In genomic region chr12:70648191-70648590, GRCh38 we compare ENCODE assay signal across 22 cellular contexts. TPM values are rescaled to one million over a fixed set of nuclear protein-coding genes. Genes with fewer than 3 reads are reported as not detected.
A peak's percentile ranks its signal among the peaks of the same experiment; 100 is the strongest.
DNase-seq lines count a peak whose midpoint lies in the region; ATAC-seq and TF ChIP-seq lines count a peak whose summit lies in the region.
"Had no signal": no experiment of that assay in that cellular context is flagged by ENCODE, and none has a peak within 500 bp of the region (broad histone marks: within the 10 kb centered on the region; RNA-seq: fewer than 3 reads in every experiment).

No MANE protein-coding gene starts in this region.

- no TSS peak for BruUV-seq in Calu3 (replicated peaks; lab: Mats Ljungman, UMichigan)

- intact Hi-C loops in Calu3 (cut with micrococcal nuclease; ENCODE audit: unreplicated experiment) = loop anchor here (5.0 kb wide), 2 partner anchors 41 to 514 kb away; no protein-coding TSS in a partner anchor

- DNase-seq in Calu3 = no peak
- DNase-seq in HFFc6 = peak; percentile 33
- peak; percentile 29 for DNase-seq in astrocyte of the spinal cord (ENCODE audit: low read depth, low spot score)
- DNase-seq in kidney tubule cell (ENCODE audit: low spot score) = peak; percentile 48
- DNase-seq in HuH-7 (ENCODE audit: low spot score) = no peak
- DNase-seq: activated CD4-positive, alpha-beta T cell treated with anti-CD3 and anti-CD28 coated beads, Interleukin-2, amount 10 ng/mL, durations not matched to agents 24 days and 14 days; activated CD8-positive, alpha-beta memory T cell treated with anti-CD3 and anti-CD28 coated beads, Interleukin-2, amount 50 U/mL, for 4 hours; activated effector memory CD4-positive, alpha-beta T cell treated with Interleukin-2 at 50 U/mL for 16 hours; amniotic stem cell; CD8-positive, alpha-beta memory T cell; DMS79; endodermal cell; kidney; NCI-H1105; NCI-H510A; psoas muscle; stimulated activated CD4-positive, alpha-beta T cell treated with anti-CD3 and anti-CD28 coated beads, Interleukin-15, amount 100 ng/mL, for 24 hours; T-cell; testis had no signal

- no peak overlapping the region for H3K4me3 ChIP-seq in astrocyte of the spinal cord (ENCODE audit: low read depth, low read length)
- H3K4me3 ChIP-seq: hepatocyte, psoas muscle, testis had no signal

- H3K27ac Mint-ChIP-seq in Calu3 (ENCODE audit: unreplicated experiment) (peak overlapping the region; percentile 91), HFFc6 (peak overlapping the region; percentile 94)
- H3K27ac Mint-ChIP-seq: activated CD4-positive, alpha-beta T cell treated with anti-CD3 and anti-CD28 coated beads, Interleukin-2, amount 10 ng/mL, durations not matched to agents 24 days and 14 days; CD8-positive, alpha-beta memory T cell; endodermal cell; T-cell had no signal

- peaks cover 77% of the 10 kb centered on the region for H3K4me1 Mint-ChIP-seq in Calu3 (ENCODE audit: low read depth, unreplicated experiment)
- H3K4me1 Mint-ChIP-seq in HFFc6 (ENCODE audit: low read depth) = peaks cover 81% of the 10 kb centered on the region
- H3K4me1 Mint-ChIP-seq: endodermal cell had no signal

- TF ChIP-seq CTCF in Calu3 (IDR thresholded peaks at IDR 0.05; ENCODE audit: unreplicated experiment) (no peak), HFFc6 (IDR thresholded peaks at IDR 0.05) (no peak), astrocyte of the spinal cord (IDR thresholded peaks at IDR 0.05; ENCODE audit: low read depth, low read length) (no peak)

- in situ Hi-C loops in astrocyte of the spinal cord (cut with HindIII; ENCODE audit: low sequenced_read_pairs) = no loop called here

- H3K4me3 Mint-ChIP-seq in Calu3 (ENCODE audit: low read depth, unreplicated experiment) = no peak overlapping the region
- peak overlapping the region; percentile 48 for H3K4me3 Mint-ChIP-seq in HFFc6
- H3K4me3 Mint-ChIP-seq: activated CD4-positive, alpha-beta T cell treated with anti-CD3 and anti-CD28 coated beads, Interleukin-2, amount 10 ng/mL, durations not matched to agents 24 days and 14 days; CD8-positive, alpha-beta memory T cell; endodermal cell; T-cell had no signal

- H3K9me3 Mint-ChIP-seq in Calu3 (ENCODE audit: low read depth, unreplicated experiment) = peaks cover 2% of the 10 kb centered on the region
- H3K9me3 Mint-ChIP-seq in HFFc6 = no peaks in the 10 kb centered on the region
- H3K9me3 Mint-ChIP-seq: activated CD4-positive, alpha-beta T cell treated with anti-CD3 and anti-CD28 coated beads, Interleukin-2, amount 10 ng/mL, durations not matched to agents 24 days and 14 days; CD8-positive, alpha-beta memory T cell; endodermal cell; T-cell had no signal

- H3K36me3 Mint-ChIP-seq in Calu3 (ENCODE audit: insufficient read depth, unreplicated experiment) (peaks cover 36% of the 10 kb centered on the region), HFFc6 (ENCODE audit: low read depth) (no peaks in the 10 kb centered on the region; the same call in 1 of the 2 replicates)
- H3K36me3 Mint-ChIP-seq: CD8-positive, alpha-beta memory T cell; T-cell had no signal

- no peak for ATAC-seq in GM19452 (IDR thresholded peaks at IDR 0.05; ENCODE audit: unreplicated experiment)
- ATAC-seq in GM21723 (IDR thresholded peaks at IDR 0.05; ENCODE audit: unreplicated experiment) = no peak
- ATAC-seq: psoas muscle, T-cell had no signal

- no peaks in the 10 kb centered on the region for H3K27me3 Mint-ChIP-seq in Calu3 (ENCODE audit: unreplicated experiment)
- no peaks in the 10 kb centered on the region; the same call in 1 of the 2 replicates for H3K27me3 Mint-ChIP-seq in HFFc6 (ENCODE audit: insufficient read depth)
- H3K27me3 Mint-ChIP-seq: CD8-positive, alpha-beta memory T cell had no signal

- CTCF ChIA-PET in Calu3 (lab: Charles Lee) = interaction anchor here (1.2 kb wide), 1 partner anchor 13 kb away, joined by 4 read pairs; no protein-coding TSS in a partner anchor

RNA-seq across cellular contexts. Expression of gene PTPRB, which starts 11.0 kb away (rescaled TPM):
- total RNA-seq in Calu3 (2022) = 43.2 and 44.5 TPM in 2 replicates
- total RNA-seq in HFFc6 (2021; fragmentation: NEBNext Ultra II Directional; extraction: Animal tissue kit (Norgen Biotek cat#: 25700)) = 1 to 10 TPM; 2.6 to 4.3 (median 3.1) TPM
- total RNA-seq: activated CD4-positive, alpha-beta T cell treated with anti-CD3 and anti-CD28 coated beads, Interleukin-2, amount 10 ng/mL, durations not matched to agents 24 days and 14 days; CD8-positive, alpha-beta memory T cell had no signal

Comparison
In these comparisons a context has a peak if more than half of its experiments do, and no peak if none do; other contexts are left out.
1. DNase-seq: peak in HFFc6 (single experiment), astrocyte of the spinal cord (single experiment) and kidney tubule cell (single experiment); none in Calu3 (single experiment) and HuH-7 (single experiment).